7 cellular contexts compared by ENCODE assay signal in the genomic region with DNA sequence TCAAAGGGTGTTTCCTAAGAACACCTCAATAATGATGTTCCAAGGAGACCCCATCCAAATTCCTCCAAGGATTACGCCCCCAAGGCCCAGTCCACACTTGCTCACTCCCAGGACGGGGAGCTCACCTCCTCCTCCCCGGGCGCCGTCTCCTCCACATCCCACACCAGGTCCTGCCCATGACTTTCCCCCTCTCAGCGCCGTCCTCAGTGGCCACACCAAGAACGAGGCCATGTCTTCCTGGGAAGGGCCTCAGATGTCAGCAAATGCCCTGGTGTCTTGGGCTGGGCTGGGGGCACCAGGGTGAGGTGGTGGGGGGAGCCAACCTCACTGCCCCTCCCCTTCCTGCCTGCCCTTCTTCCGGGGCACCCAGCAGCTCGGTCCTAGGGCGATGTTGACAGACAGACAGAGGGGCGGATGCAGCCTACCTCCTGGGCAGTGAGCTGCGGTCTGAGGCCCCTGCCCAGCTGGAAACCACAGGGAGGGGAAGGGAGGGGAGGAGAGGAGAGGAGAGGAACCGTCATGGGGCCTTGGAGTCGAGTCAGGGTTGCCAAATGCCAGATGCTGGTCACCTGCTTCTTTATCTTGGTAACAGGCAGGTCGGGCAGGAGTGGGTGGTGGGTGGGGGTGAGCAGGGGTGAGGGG. TPM values are rescaled to one million over a fixed set of nuclear protein-coding genes. Genes with fewer than 3 reads are reported as not detected.
DNase-seq lines count a peak whose midpoint lies in the region; ATAC-seq, FAIRE-seq and TF ChIP-seq lines count a peak whose summit lies in the region.

A gene (minus strand): TSS at position 288 of the 642 bp plus-strand sequence. CDS start 110 bp downstream, at position 178.
A gene with protein sequence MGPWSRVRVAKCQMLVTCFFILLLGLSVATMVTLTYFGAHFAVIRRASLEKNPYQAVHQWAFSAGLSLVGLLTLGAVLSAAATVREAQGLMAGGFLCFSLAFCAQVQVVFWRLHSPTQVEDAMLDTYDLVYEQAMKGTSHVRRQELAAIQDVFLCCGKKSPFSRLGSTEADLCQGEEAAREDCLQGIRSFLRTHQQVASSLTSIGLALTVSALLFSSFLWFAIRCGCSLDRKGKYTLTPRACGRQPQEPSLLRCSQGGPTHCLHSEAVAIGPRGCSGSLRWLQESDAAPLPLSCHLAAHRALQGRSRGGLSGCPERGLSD (plus strand): TSS at position 383 of the 642 bp plus-strand sequence. CDS start 137 bp downstream, at position 520.

- no peak for FAIRE-seq in H54 (lab: Jason Lieb, UNC)

- H3K4me1 Mint-ChIP-seq in naive B cell, result peaks cover 36 to 58% (median 46%) of the 10 kb centered on the region in 3 donors
- peaks cover 9% of the 10 kb centered on the region for H3K4me1 Mint-ChIP-seq in endothelial cell (ENCODE audit: unreplicated experiment)
- peaks cover 4% of the 10 kb centered on the region for H3K4me1 Mint-ChIP-seq in WTC11

- H3K9me3 Mint-ChIP-seq in naive B cell (no peaks in the 10 kb centered on the region), endothelial cell (ENCODE audit: unreplicated experiment) (no peaks in the 10 kb centered on the region), WTC11 (no peaks in the 10 kb centered on the region)

- H3K27ac Mint-ChIP-seq in naive B cell, result peak within 1 kb of the TSS; percentile 87 to 97 (median 90)
- no peak within 1 kb of the TSS for H3K27ac Mint-ChIP-seq in endothelial cell (ENCODE audit: unreplicated experiment)
- no peak within 1 kb of the TSS for H3K27ac Mint-ChIP-seq in WTC11

- H3K4me3 Mint-ChIP-seq in naive B cell (peak within 1 kb of the TSS; percentile 87 to 97 (median 95)), endothelial cell (ENCODE audit: unreplicated experiment) (no peak within 1 kb of the TSS), WTC11 (no peak within 1 kb of the TSS)

- in situ Hi-C loops in astrocyte of the spinal cord (cut with HindIII; ENCODE audit: low sequenced_read_pairs), result no loop called here

- H3K27me3 Mint-ChIP-seq in naive B cell (no peaks in the 10 kb centered on the region), endothelial cell (ENCODE audit: unreplicated experiment) (peaks cover 6% of the 10 kb centered on the region), WTC11 (ENCODE audit: low read depth) (no peaks in the 10 kb centered on the region)

- TF ChIP-seq POLR2A in H54 (IDR thresholded peaks at IDR 0.05; ENCODE audit: low read depth, low read length), result no peak

- DNase-seq in H54 (ENCODE audit: insufficient read length, low spot score) (peak; percentile 51), T follicular helper cell (ENCODE audit: low read depth) (peak; percentile 20), astrocyte of the spinal cord (ENCODE audit: low read depth, low spot score) (peak; percentile 41), naive B cell (peak; percentile 63), endothelial cell (ENCODE audit: low spot score) (no peak), DMS53 treated with DMSO at 0.1 percent for 48 hours (lab: John Stamatoyannopoulos, UW; ENCODE audit: unreplicated experiment) (no peak), WTC11 (ENCODE audit: low spot score) (no peak)

- POLR2A ChIA-PET in WTC11 (lab: Charles Lee), result no interaction called here

- H3K4me3 ChIP-seq in astrocyte of the spinal cord (ENCODE audit: low read depth, low read length), result no peak within 1 kb of the TSS

- CTCF ChIA-PET in WTC11 (lab: Charles Lee), result interaction anchor here (0.6 to 11.0 kb wide), 5 partner anchors 93 to 135 kb away, joined by 3 to 398 read pairs (median 8); no protein-coding TSS in a partner anchor

- TF ChIP-seq CTCF in astrocyte of the spinal cord (IDR thresholded peaks at IDR 0.05; ENCODE audit: low read depth, low read length) (no peak), endothelial cell (IDR thresholded peaks at IDR 0.05; ENCODE audit: unreplicated experiment) (no peak), WTC11 (IDR thresholded peaks at IDR 0.05) (no peak)

- ATAC-seq in naive B cell (ENCODE audit: low read depth in 2 of 2) (peak; percentile 64 to 67), WTC11 (no peak)

- H3K36me3 Mint-ChIP-seq in naive B cell (no peaks in the 10 kb centered on the region), endothelial cell (ENCODE audit: low read depth, unreplicated experiment) (no peaks in the 10 kb centered on the region), WTC11 (no peaks in the 10 kb centered on the region)

TF ChIP-seq in WTC11, 78 proteins besides CTCF, POLR2A, EP300 and RAD21:
- TF ChIP-seq NFYB (CRISPR knock-in tag; conservative IDR thresholded peaks at IDR 0.05; ENCODE audit: low read depth) (no peak), NR3C1 (CRISPR knock-in tag; conservative IDR thresholded peaks at IDR 0.05; ENCODE audit: low read depth) (no peak), GTF2I (CRISPR knock-in tag; conservative IDR thresholded peaks at IDR 0.05) (no peak), NR1H2 (CRISPR knock-in tag; IDR thresholded peaks at IDR 0.05) (no peak), ZNF416 (CRISPR knock-in tag; IDR thresholded peaks at IDR 0.05) (no peak)

RNA-seq across cellular contexts. Expression of the first gene that starts in this region (rescaled TPM):
- polyA plus RNA-seq in naive B cell (ENCODE audit: low read depth in 6 of 6), result 10 to 100 TPM in 3 of 6 donors, 1 to 10 TPM in 3; 8.3 to 15.4 (median 10.2) TPM
- total RNA-seq in endothelial cell (ENCODE audit: unreplicated experiment), result 0.13 TPM
- total RNA-seq in WTC11 (2021), result 0.11 to 0.24 TPM in 2 of 3 replicates, not detected in the other

RNA-seq across cellular contexts. Expression of the second gene that starts in this region (rescaled TPM):
- 10 to 100 TPM in 4 of 6 donors, 1 to 10 TPM in 2; 6.5 to 24.0 (median 13.5) TPM for polyA plus RNA-seq in naive B cell (ENCODE audit: low read depth in 6 of 6)
- 0.23 TPM for total RNA-seq in endothelial cell (ENCODE audit: unreplicated experiment)
- 0.39 TPM in 1 of 3 replicates, not detected in the others for total RNA-seq in WTC11 (2021)

Comparison
In these comparisons a context has a peak if more than half of its experiments do, and no peak if none do; other contexts are left out.
1. DNase-seq: peak in H54 (single experiment), T follicular helper cell (single experiment), astrocyte of the spinal cord (single experiment) and naive B cell (single experiment); none in endothelial cell (single experiment), DMS53 treated with DMSO at 0.1 percent for 48 hours (single experiment) and WTC11 (single experiment).
2. H3K27ac Mint-ChIP-seq: peak in naive B cell (6 of 6); none in endothelial cell (single experiment) and WTC11 (single experiment).
3. H3K4me3 Mint-ChIP-seq: peak in naive B cell (8 of 8); none in endothelial cell (single experiment) and WTC11 (single experiment).